In genomic region chr3:197298858-197299854, GRCh38 we compare ENCODE assay signal across 8 cellular contexts. TPM values are rescaled to one million over a fixed set of nuclear protein-coding genes. Genes with fewer than 3 reads are reported as not detected.
A peak's percentile ranks its signal among the peaks of the same experiment; 100 is the strongest.
DNase-seq lines count a peak whose midpoint lies in the region; ATAC-seq, FAIRE-seq and TF ChIP-seq lines count a peak whose summit lies in the region.

No MANE protein-coding gene starts in this region.

- TF ChIP-seq CTCF in epithelial cell of proximal tubule (conservative IDR thresholded peaks at IDR 0.05; ENCODE audit: low read depth, low read length) (no peak), upper lobe of left lung (IDR thresholded peaks at IDR 0.05) (no peak)

- H3K36me3 Mint-ChIP-seq in activated CD4-positive, alpha-beta memory T cell treated with anti-CD3 and anti-CD28 coated beads for 36 hours = peaks cover 12% of the 10 kb centered on the region

- H3K4me3 ChIP-seq in epithelial cell of proximal tubule (ENCODE audit: low read depth, low read length) (peak overlapping the region; percentile 86), muscle layer of duodenum (ENCODE audit: low read depth in 1 of 2, low read length in 2 of 2) (peak overlapping the region; percentile 93 to 94), upper lobe of left lung (peak overlapping the region; percentile 79 to 92 (median 91))

- ATAC-seq in upper lobe of left lung (ENCODE audit: low FRiP score in 2 of 2) (peak; percentile 10 to 81), GM19452 (IDR thresholded peaks at IDR 0.05; ENCODE audit: unreplicated experiment) (no peak)

- peak overlapping the region; percentile 78 for H3K27ac ChIP-seq in muscle layer of duodenum (ENCODE audit: low read length)
- peak overlapping the region; percentile 87 to 96 (median 94) for H3K27ac ChIP-seq in upper lobe of left lung

- DNase-seq in AG20443 (ENCODE audit: low spot score) = peak; percentile 25
- peak; percentile 26 for DNase-seq in GM19239 (ENCODE audit: insufficient read length, low spot score)
- DNase-seq in NCI-H2029 (lab: John Stamatoyannopoulos, UW) = peak; percentile 26
- peak; percentile 39 for DNase-seq in activated CD4-positive, alpha-beta memory T cell treated with anti-CD3 and anti-CD28 coated beads for 36 hours
- no peak for DNase-seq in epithelial cell of proximal tubule (ENCODE audit: low read depth)
- DNase-seq in upper lobe of left lung = peak; percentile 65 to 89

- peak overlapping the region; percentile 89 for H3K27ac Mint-ChIP-seq in activated CD4-positive, alpha-beta memory T cell treated with anti-CD3 and anti-CD28 coated beads for 36 hours

- 11 to 13% methylated on average over 25 to 36 of the region's 43 CpGs for WGBS in upper lobe of left lung, 2 donors

- POLR2A ChIA-PET in activated CD4-positive, alpha-beta memory T cell treated with anti-CD3 and anti-CD28 coated beads for 36 hours (lab: Charles Lee) = no interaction called here

- peaks cover 27% of the 10 kb centered on the region for H3K27me3 Mint-ChIP-seq in activated CD4-positive, alpha-beta memory T cell treated with anti-CD3 and anti-CD28 coated beads for 36 hours

- FAIRE-seq in GM19239 (lab: Jason Lieb, UNC) = peak; percentile 26

- H3K4me1 ChIP-seq in muscle layer of duodenum (ENCODE audit: control insufficient read depth in 1 of 2, insufficient read depth in 2 of 2, low read length in 2 of 2) (peaks cover 5 to 15% of the 10 kb centered on the region in 2 donors), upper lobe of left lung (peaks cover 8 to 21% (median 18%) of the 10 kb centered on the region in 4 donors)

- CTCF ChIA-PET in activated CD4-positive, alpha-beta memory T cell treated with anti-CD3 and anti-CD28 coated beads for 36 hours (lab: Charles Lee) = no interaction called here

- H3K36me3 ChIP-seq in muscle layer of duodenum (ENCODE audit: control insufficient read depth in 1 of 2, insufficient read depth in 2 of 2, low read length in 2 of 2) (peaks cover 0 to 4% of the 10 kb centered on the region in 2 donors), upper lobe of left lung (peaks cover 0 to 6% (median 0%) of the 10 kb centered on the region in 4 donors)

- no peak for TF ChIP-seq EP300 in upper lobe of left lung (IDR thresholded peaks at IDR 0.05)

- no peaks in the 10 kb centered on the region for H3K9me3 Mint-ChIP-seq in activated CD4-positive, alpha-beta memory T cell treated with anti-CD3 and anti-CD28 coated beads for 36 hours

- H3K4me3 Mint-ChIP-seq in activated CD4-positive, alpha-beta memory T cell treated with anti-CD3 and anti-CD28 coated beads for 36 hours = peak overlapping the region; percentile 97

- no peaks in the 10 kb centered on the region for H3K27me3 ChIP-seq in muscle layer of duodenum (ENCODE audit: low read depth, low read length)
- H3K27me3 ChIP-seq in upper lobe of left lung = no peaks in the 10 kb centered on the region

- TF ChIP-seq POLR2A in upper lobe of left lung (IDR thresholded peaks at IDR 0.05) = peak in 2 of 4 donors; percentile 18 to 19

- H3K9me3 ChIP-seq in muscle layer of duodenum (ENCODE audit: control insufficient read depth in 1 of 2, low read length in 2 of 2) = no peaks in the 10 kb centered on the region
- H3K9me3 ChIP-seq in upper lobe of left lung = no peaks in the 10 kb centered on the region

- intact Hi-C loops in activated CD4-positive, alpha-beta memory T cell treated with anti-CD3 and anti-CD28 coated beads for 36 hours (cut with micrococcal nuclease) = loop anchor here (2.0 to 10.0 kb wide), 6 partner anchors 42 to 654 kb away; partner anchors contain the start of genes BDH1 and NCBP2

- H3K4me1 Mint-ChIP-seq in activated CD4-positive, alpha-beta memory T cell treated with anti-CD3 and anti-CD28 coated beads for 36 hours (ENCODE audit: low read depth) = peaks cover 20% of the 10 kb centered on the region

RNA-seq across cellular contexts. Expression of gene DLG1, which starts 0.7 kb away (rescaled TPM):
- 10 to 100 TPM; 52.6 to 53.3 TPM for total RNA-seq in activated CD4-positive, alpha-beta memory T cell treated with anti-CD3 and anti-CD28 coated beads for 36 hours
- 49.7 and 67.6 TPM in 2 replicates for total RNA-seq in epithelial cell of proximal tubule
- 100 to 1,000 TPM in 1 of 6 donors, 10 to 100 TPM in 5; 49.3 to 102 (median 63.2) TPM for total RNA-seq in upper lobe of left lung
